Comparison of ENCODE assay signal across 10 cellular contexts in genomic region chr2:236731767-236732580, GRCh38.
DNase-seq lines count a peak whose midpoint lies in the region; ATAC-seq, FAIRE-seq and TF ChIP-seq lines count a peak whose summit lies in the region.
"Had no signal": no experiment of that assay in that cellular context is flagged by ENCODE, and none has a peak within 500 bp of the region (broad histone marks: within the 10 kb centered on the region; RNA-seq: fewer than 3 reads in every experiment).

No MANE protein-coding gene starts in this region.

- no peak for TF ChIP-seq POLR2A in H54 (IDR thresholded peaks at IDR 0.05; ENCODE audit: low read depth, low read length)

- TF ChIP-seq CTCF in Caco-2 (IDR thresholded peaks at IDR 0.05; ENCODE audit: insufficient read depth in 1 of 2, low read depth in 1 of 2, low read length in 1 of 2, severe bottlenecking in 1 of 2, unreplicated experiment in 1 of 2), result no peak

- CTCF ChIA-PET in Caco-2 (lab: Charles Lee), result no interaction called here

- no peaks in the 10 kb centered on the region for H3K27me3 Mint-ChIP-seq in Caco-2 (ENCODE audit: insufficient read depth, unreplicated experiment)

- no peaks in the 10 kb centered on the region for H3K27me3 ChIP-seq in Caco-2 (replicated peaks; ENCODE audit: control insufficient read depth, insufficient read depth, low read length)

- no peak for ATAC-seq in GM19452 (IDR thresholded peaks at IDR 0.05; ENCODE audit: unreplicated experiment)
- no peak for ATAC-seq in activated CD4-positive, CD25-positive, alpha-beta regulatory T cell treated with anti-CD3 and anti-CD28 coated beads, Interleukin-2, amount 50 U/mL, for 24 hours

- H3K9me3 ChIP-seq in Caco-2, result no peaks in the 10 kb centered on the region

- no peak overlapping the region for H3K4me3 ChIP-seq in Caco-2 (ENCODE audit: low read depth, low read length)

- no TSS peak for BruUV-seq in Caco-2 (replicated peaks; lab: Mats Ljungman, UMichigan)

- H3K9me3 Mint-ChIP-seq in Caco-2 (ENCODE audit: unreplicated experiment), result no peaks in the 10 kb centered on the region

- no peak overlapping the region for H3K4me3 Mint-ChIP-seq in Caco-2 (ENCODE audit: unreplicated experiment)

- POLR2A ChIA-PET in Caco-2 (lab: Charles Lee), result no interaction called here

- H3K27ac Mint-ChIP-seq in Caco-2 (ENCODE audit: unreplicated experiment), result no peak overlapping the region

- peaks cover 7% of the 10 kb centered on the region for H3K4me1 Mint-ChIP-seq in Caco-2 (ENCODE audit: low read depth, unreplicated experiment)

- H3K27ac ChIP-seq in substantia nigra (ENCODE audit: low read depth, low read length, poor library complexity, severe bottlenecking), result no peak overlapping the region

- intact Hi-C loops in Caco-2 (cut with micrococcal nuclease; ENCODE audit: unreplicated experiment), result no loop called here

- no peak for FAIRE-seq in H54 (lab: Jason Lieb, UNC)

- H3K4me1 ChIP-seq in Caco-2, result no peaks in the 10 kb centered on the region; the same call in 1 of the 2 replicates

- H3K36me3 ChIP-seq in Caco-2 (ENCODE audit: control insufficient read depth, insufficient read depth, low read length), result no peaks in the 10 kb centered on the region

- peak; percentile 52 for DNase-seq in H54 (ENCODE audit: insufficient read length, low spot score)
- DNase-seq in brain pericyte (ENCODE audit: low read depth, low spot score), result peak; percentile 84
- DNase-seq in islet precursor cell, result peak; percentile 94
- peak in 29 of 49 donors; percentile 2 to 72 (median 31) for DNase-seq in substantia nigra (lab: John Stamatoyannopoulos, UW)
- no peak for DNase-seq in Caco-2
- DNase-seq in iPS-NIHi11 (ENCODE audit: low spot score), result no peak
- DNase-seq: effector CD4-positive, alpha-beta T cell; NCI-H2029 treated with DMSO at 0.1 percent for 48 hours had no signal

- no peaks in the 10 kb centered on the region for H3K36me3 Mint-ChIP-seq in Caco-2 (ENCODE audit: insufficient read depth, unreplicated experiment)

Comparison
In these comparisons a context has a peak if more than half of its experiments do, and no peak if none do; other contexts are left out.
1. DNase-seq: peak in H54 (single experiment), brain pericyte (single experiment), islet precursor cell (single experiment) and substantia nigra (29 of 49); none in Caco-2 (0 of 2) and iPS-NIHi11 (single experiment).